ENCODE assay signal across 8 cellular contexts in the genomic region with DNA sequence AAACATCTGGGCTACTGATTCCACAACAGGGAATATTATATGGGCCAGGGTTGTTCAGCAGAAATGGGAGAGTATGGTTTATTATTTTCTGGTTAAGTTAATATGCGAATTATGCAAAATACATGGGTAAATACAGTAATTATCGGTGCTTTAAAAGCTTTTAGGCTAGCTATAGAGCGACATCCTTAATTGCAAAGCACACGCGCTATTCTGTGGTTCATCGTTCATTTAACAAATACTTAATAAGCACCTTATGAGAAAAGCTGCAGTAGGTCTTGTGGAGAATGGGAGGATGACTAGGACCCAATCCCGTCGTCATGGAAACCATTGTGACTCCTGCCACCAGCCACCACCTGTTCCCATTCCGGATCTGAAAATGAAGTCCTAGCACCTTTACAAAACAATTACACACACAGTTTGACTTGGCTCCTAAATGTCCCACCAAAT. TPM values are rescaled to one million over a fixed set of nuclear protein-coding genes. Genes with fewer than 3 reads are reported as not detected.
DNase-seq lines count a peak whose midpoint lies in the region; ATAC-seq and TF ChIP-seq lines count a peak whose summit lies in the region.

No MANE protein-coding gene starts in this region.

- H3K9me2 ChIP-seq in GM23338 (ENCODE audit: insufficient read depth) = no peaks in the 10 kb centered on the region

- H3K9me3 Mint-ChIP-seq in GM23338 (peaks cover 4% of the 10 kb centered on the region; the same call in 2 of the 3 replicates), memory B cell (no peaks in the 10 kb centered on the region)

- peak; percentile 55 for ATAC-seq in GM23338
- ATAC-seq in memory B cell (ENCODE audit: low read depth) = no peak
- no peak for ATAC-seq in GM19455 (IDR thresholded peaks at IDR 0.05; ENCODE audit: unreplicated experiment)
- no peak for ATAC-seq in left colon

- H3K27me3 Mint-ChIP-seq in GM23338 (ENCODE audit: insufficient read depth, low read depth, poor library complexity) = peaks cover 10% of the 10 kb centered on the region
- peaks cover 4% of the 10 kb centered on the region for H3K27me3 Mint-ChIP-seq in memory B cell

- DNase-seq in GM23338 (ENCODE audit: low spot score) (peak; percentile 93), NCI-H748 (lab: John Stamatoyannopoulos, UW; ENCODE audit: unreplicated experiment) (peak; percentile 100), cerebellar cortex (ENCODE audit: low spot score) (peak; percentile 88), memory B cell (ENCODE audit: low spot score in 2 of 2) (no peak), left colon (no peak)

- peak overlapping the region; percentile 91 for H3K4me2 ChIP-seq in GM23338

- H3K36me3 ChIP-seq in GM23338 (ENCODE audit: insufficient read depth) (no peaks in the 10 kb centered on the region), urinary bladder (ENCODE audit: insufficient read depth) (no peaks in the 10 kb centered on the region)

- H3K4me3 ChIP-seq in GM23338 = peak overlapping the region; percentile 67
- H3K4me3 ChIP-seq in urinary bladder (ENCODE audit: low read depth, low read length) = peak overlapping the region; percentile 59

- H3K79me2 ChIP-seq in GM23338 (replicated peaks; ENCODE audit: insufficient read depth) = no peaks in the 10 kb centered on the region

- TF ChIP-seq CTCF in 22Rv1 (IDR thresholded peaks at IDR 0.05) (no peak), GM23338 (conservative IDR thresholded peaks at IDR 0.05; ENCODE audit: low read depth in 2 of 2) (no peak)

- H3K27me3 ChIP-seq in GM23338 (ENCODE audit: insufficient read depth) = no peaks in the 10 kb centered on the region

- H3K4me1 ChIP-seq in GM23338 (ENCODE audit: insufficient read depth) (peaks cover 13% of the 10 kb centered on the region), urinary bladder (ENCODE audit: insufficient read depth) (no peaks in the 10 kb centered on the region)

- peak overlapping the region; percentile 94 for H3K4me3 Mint-ChIP-seq in GM23338
- peak overlapping the region; percentile 99 for H3K4me3 Mint-ChIP-seq in memory B cell

- H3K36me3 Mint-ChIP-seq in GM23338 (ENCODE audit: low read depth) (peaks cover 3% of the 10 kb centered on the region; the same call in 2 of the 3 replicates), memory B cell (peaks cover 3% of the 10 kb centered on the region)

- no peaks in the 10 kb centered on the region for H3F3A ChIP-seq in GM23338 (replicated peaks; ENCODE audit: low read depth)

- peaks cover 19% of the 10 kb centered on the region for H3K4me1 Mint-ChIP-seq in GM23338
- H3K4me1 Mint-ChIP-seq in memory B cell = peaks cover 8% of the 10 kb centered on the region

- 20% methylated on average over 9 of the region's 9 CpGs for WGBS in urinary bladder

- H2AFZ ChIP-seq in GM23338 = peak overlapping the region; percentile 93; the same call in 1 of the 2 replicates

- no peaks in the 10 kb centered on the region for H4K20me1 ChIP-seq in GM23338 (replicated peaks; ENCODE audit: insufficient read depth)

- H3K27ac Mint-ChIP-seq in GM23338 (peak overlapping the region; percentile 96), memory B cell (peak overlapping the region; percentile 87)

- intact Hi-C loops in left colon (cut with DNase I, micrococcal nuclease) = no loop called here

- H3K27ac ChIP-seq in 22Rv1 (peak overlapping the region; percentile 65), GM23338 (ENCODE audit: low read depth) (peak overlapping the region; percentile 91; the same call in 1 of the 2 replicates), urinary bladder (ENCODE audit: low read depth) (no peak overlapping the region)

TF ChIP-seq in GM23338, 12 proteins besides CTCF, POLR2A, EP300 and RAD21 (continues in another document):
- TF ChIP-seq ZNF114 (CRISPR knock-in tag; IDR thresholded peaks at IDR 0.05) = no peak
- TF ChIP-seq, protein P1, sequence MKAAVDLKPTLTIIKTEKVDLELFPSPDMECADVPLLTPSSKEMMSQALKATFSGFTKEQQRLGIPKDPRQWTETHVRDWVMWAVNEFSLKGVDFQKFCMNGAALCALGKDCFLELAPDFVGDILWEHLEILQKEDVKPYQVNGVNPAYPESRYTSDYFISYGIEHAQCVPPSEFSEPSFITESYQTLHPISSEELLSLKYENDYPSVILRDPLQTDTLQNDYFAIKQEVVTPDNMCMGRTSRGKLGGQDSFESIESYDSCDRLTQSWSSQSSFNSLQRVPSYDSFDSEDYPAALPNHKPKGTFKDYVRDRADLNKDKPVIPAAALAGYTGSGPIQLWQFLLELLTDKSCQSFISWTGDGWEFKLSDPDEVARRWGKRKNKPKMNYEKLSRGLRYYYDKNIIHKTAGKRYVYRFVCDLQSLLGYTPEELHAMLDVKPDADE (IDR thresholded peaks at IDR 0.05) = no peak
- TF ChIP-seq EZH2 (IDR thresholded peaks at IDR 0.05; ENCODE audit: low read depth, unreplicated experiment) = no peak
- no peak for TF ChIP-seq NANOG (IDR thresholded peaks at IDR 0.05; ENCODE audit: borderline replicate concordance)
- TF ChIP-seq EZH2phosphoT487 (IDR thresholded peaks at IDR 0.05; ENCODE audit: unreplicated experiment) = no peak
- TF ChIP-seq ZNF331 (CRISPR knock-in tag; IDR thresholded peaks at IDR 0.05; ENCODE audit: low read depth) = no peak
- TF ChIP-seq STAT1 (IDR thresholded peaks at IDR 0.05; ENCODE audit: unreplicated experiment) = no peak
- no peak for TF ChIP-seq JUNB (IDR thresholded peaks at IDR 0.05; ENCODE audit: unreplicated experiment)
- TF ChIP-seq, protein P2, sequence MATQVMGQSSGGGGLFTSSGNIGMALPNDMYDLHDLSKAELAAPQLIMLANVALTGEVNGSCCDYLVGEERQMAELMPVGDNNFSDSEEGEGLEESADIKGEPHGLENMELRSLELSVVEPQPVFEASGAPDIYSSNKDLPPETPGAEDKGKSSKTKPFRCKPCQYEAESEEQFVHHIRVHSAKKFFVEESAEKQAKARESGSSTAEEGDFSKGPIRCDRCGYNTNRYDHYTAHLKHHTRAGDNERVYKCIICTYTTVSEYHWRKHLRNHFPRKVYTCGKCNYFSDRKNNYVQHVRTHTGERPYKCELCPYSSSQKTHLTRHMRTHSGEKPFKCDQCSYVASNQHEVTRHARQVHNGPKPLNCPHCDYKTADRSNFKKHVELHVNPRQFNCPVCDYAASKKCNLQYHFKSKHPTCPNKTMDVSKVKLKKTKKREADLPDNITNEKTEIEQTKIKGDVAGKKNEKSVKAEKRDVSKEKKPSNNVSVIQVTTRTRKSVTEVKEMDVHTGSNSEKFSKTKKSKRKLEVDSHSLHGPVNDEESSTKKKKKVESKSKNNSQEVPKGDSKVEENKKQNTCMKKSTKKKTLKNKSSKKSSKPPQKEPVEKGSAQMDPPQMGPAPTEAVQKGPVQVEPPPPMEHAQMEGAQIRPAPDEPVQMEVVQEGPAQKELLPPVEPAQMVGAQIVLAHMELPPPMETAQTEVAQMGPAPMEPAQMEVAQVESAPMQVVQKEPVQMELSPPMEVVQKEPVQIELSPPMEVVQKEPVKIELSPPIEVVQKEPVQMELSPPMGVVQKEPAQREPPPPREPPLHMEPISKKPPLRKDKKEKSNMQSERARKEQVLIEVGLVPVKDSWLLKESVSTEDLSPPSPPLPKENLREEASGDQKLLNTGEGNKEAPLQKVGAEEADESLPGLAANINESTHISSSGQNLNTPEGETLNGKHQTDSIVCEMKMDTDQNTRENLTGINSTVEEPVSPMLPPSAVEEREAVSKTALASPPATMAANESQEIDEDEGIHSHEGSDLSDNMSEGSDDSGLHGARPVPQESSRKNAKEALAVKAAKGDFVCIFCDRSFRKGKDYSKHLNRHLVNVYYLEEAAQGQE (IDR thresholded peaks at IDR 0.05; ENCODE audit: unreplicated experiment) = no peak

RNA-seq across cellular contexts. Expression of a gene that starts 0.6 kb away (rescaled TPM):
- total RNA-seq in GM23338 (2014; rRNA removed; shearing (Covaris generic)) = 11.5 and 17.4 TPM in 2 replicates
- 25.0 and 26.2 TPM in 2 replicates for polyA plus RNA-seq in GM23338 (2016; fragmentation: Nextera tagmentation; extraction: Ambion mirVana)
- 12.3 TPM for total RNA-seq in urinary bladder
- polyA plus RNA-seq in urinary bladder = 7.6 TPM
- total RNA-seq in left colon = 1 to 10 TPM; 6.3 to 6.5 TPM

RNA-seq across cellular contexts. Expression of a gene that starts 50.5 kb away (rescaled TPM):
- 229 and 230 TPM in 2 replicates for total RNA-seq in GM23338 (2014; rRNA removed; shearing (Covaris generic))
- polyA plus RNA-seq in GM23338 (2016; fragmentation: Nextera tagmentation; extraction: Ambion mirVana) = 161 and 167 TPM in 2 replicates
- total RNA-seq in urinary bladder = 259 TPM
- polyA plus RNA-seq in urinary bladder = 6.7 TPM
- total RNA-seq in left colon = 10 to 100 TPM; 44.3 to 47.7 TPM

Comparison
In these comparisons a context has a peak if more than half of its experiments do, and no peak if none do; other contexts are left out.
1. DNase-seq: peak in GM23338 (single experiment), NCI-H748 (single experiment) and cerebellar cortex (single experiment); none in memory B cell (0 of 2) and left colon (0 of 2).